Comparison of ENCODE assay signal across 8 cellular contexts in genomic region chr1:36157973-36158826, GRCh38. TPM values are rescaled to one million over a fixed set of nuclear protein-coding genes. Genes with fewer than 3 reads are reported as not detected.
DNase-seq lines count a peak whose midpoint lies in the region; ATAC-seq and TF ChIP-seq lines count a peak whose summit lies in the region.

No MANE protein-coding gene starts in this region.

- no peaks in the 10 kb centered on the region for H3K9me3 ChIP-seq in Karpas-422 (ENCODE audit: low read length)
- H3K9me3 ChIP-seq in naive thymus-derived CD4-positive, alpha-beta T cell (ENCODE audit: control insufficient read depth in 2 of 3, low read length in 3 of 3) = no peaks in the 10 kb centered on the region

- no peaks in the 10 kb centered on the region for H3K27me3 Mint-ChIP-seq in naive thymus-derived CD4-positive, alpha-beta T cell

- H2AFZ ChIP-seq in Karpas-422 (ENCODE audit: low read length) = no peak overlapping the region

- intact Hi-C loops in naive thymus-derived CD4-positive, alpha-beta T cell (cut with micrococcal nuclease) = loop anchor here (1.0 to 10.0 kb wide), 6 partner anchors 9 to 1397 kb away; partner anchors contain the start of genes DNALI1 (in 1 of the 2), SNIP1 (in 1 of the 2), THRAP3 (in 1 of the 2) and TRAPPC3 (in 1 of the 2)

- peak overlapping the region; percentile 85 to 95 (median 93) for H3K4me3 Mint-ChIP-seq in naive thymus-derived CD4-positive, alpha-beta T cell

- H3K4me3 ChIP-seq in AG09309 (ENCODE audit: control insufficient read depth, low read depth, low read length) = peak overlapping the region; percentile 99
- H3K4me3 ChIP-seq in Karpas-422 (ENCODE audit: low read length) = peak overlapping the region; percentile 98
- peak overlapping the region; percentile 96 for H3K4me3 ChIP-seq in choroid plexus epithelial cell (ENCODE audit: low read depth, low read length)
- peak overlapping the region; percentile 88 for H3K4me3 ChIP-seq in naive thymus-derived CD4-positive, alpha-beta T cell (ENCODE audit: low read length)

- peak overlapping the region; percentile 89 to 99 (median 92) for H3K27ac Mint-ChIP-seq in naive thymus-derived CD4-positive, alpha-beta T cell

- peak overlapping the region; percentile 81 for H3K27ac ChIP-seq in Karpas-422 (ENCODE audit: low read length)
- peak overlapping the region; percentile 97 for H3K27ac ChIP-seq in naive thymus-derived CD4-positive, alpha-beta T cell (ENCODE audit: low read depth, low read length)

- peak overlapping the region; percentile 92 for H3K4me2 ChIP-seq in Karpas-422 (ENCODE audit: low read depth, low read length, poor library complexity, severe bottlenecking)

- H3K9me2 ChIP-seq in Karpas-422 (replicated peaks; ENCODE audit: insufficient read depth, low read length) = no peaks in the 10 kb centered on the region

- POLR2A ChIA-PET in naive thymus-derived CD4-positive, alpha-beta T cell (lab: Charles Lee) = interaction anchor here (0.6 to 12.8 kb wide), 7 partner anchors 5 to 208 kb away, joined by 3 to 272 read pairs (median 63); partner anchors contain the start of genes MAP7D1, THRAP3 and TRAPPC3

- H3K9me3 Mint-ChIP-seq in naive thymus-derived CD4-positive, alpha-beta T cell = peaks cover 0 to 3% (median 0%) of the 10 kb centered on the region in 11 donors

- peak overlapping the region; percentile 99 for H3K9ac ChIP-seq in Karpas-422 (ENCODE audit: low read length)

- 0 out of 2 replicates have a peak, but pooled peaks cover 6% of the 10 kb centered on the region for H3K36me3 ChIP-seq in Karpas-422 (ENCODE audit: insufficient read depth, low read length)
- peaks cover 0 to 9% (median 0%) of the 10 kb centered on the region in 3 experiments for H3K36me3 ChIP-seq in naive thymus-derived CD4-positive, alpha-beta T cell (ENCODE audit: control insufficient read depth in 2 of 3, insufficient read depth in 3 of 3, low read length in 3 of 3)

- DNase-seq in AG09309 (ENCODE audit: low read depth) (no peak), Karpas-422 (no peak), choroid plexus epithelial cell (ENCODE audit: low read depth) (no peak), RKO (ENCODE audit: low spot score) (no peak)
- DNase-seq in naive thymus-derived CD4-positive, alpha-beta T cell = no peak

- H3K79me2 ChIP-seq in Karpas-422 (ENCODE audit: low read length) = peaks cover 70% of the 10 kb centered on the region

- peaks cover 67% of the 10 kb centered on the region for H3K4me1 ChIP-seq in Karpas-422 (ENCODE audit: low read length)
- H3K4me1 ChIP-seq in naive thymus-derived CD4-positive, alpha-beta T cell (ENCODE audit: control insufficient read depth in 2 of 2, insufficient read depth in 2 of 2, low read length in 2 of 2) = peaks cover 60 to 66% of the 10 kb centered on the region in 2 donors

- TF ChIP-seq CTCF in AG09309 (IDR thresholded peaks at IDR 0.05; ENCODE audit: control insufficient read depth, insufficient read depth, low read depth, low read length, missing control alignments) (no peak), choroid plexus epithelial cell (conservative IDR thresholded peaks at IDR 0.05; ENCODE audit: low read depth, low read length) (no peak)

- CTCF ChIA-PET in naive thymus-derived CD4-positive, alpha-beta T cell (lab: Charles Lee) = no interaction called here

- peaks cover 0 to 38% (median 0%) of the 10 kb centered on the region in 5 donors for H3K36me3 Mint-ChIP-seq in naive thymus-derived CD4-positive, alpha-beta T cell

- H3K27me3 ChIP-seq in Karpas-422 (ENCODE audit: low read length) = no peaks in the 10 kb centered on the region
- no peaks in the 10 kb centered on the region for H3K27me3 ChIP-seq in naive thymus-derived CD4-positive, alpha-beta T cell (ENCODE audit: control insufficient read depth in 2 of 2, insufficient read depth in 2 of 2, low read length in 2 of 2)

- no peak for ATAC-seq in naive thymus-derived CD4-positive, alpha-beta T cell
- ATAC-seq in esophagus mucosa (no peak), HG02885 (IDR thresholded peaks at IDR 0.05; ENCODE audit: poor library complexity, unreplicated experiment) (no peak), HG02610 (IDR thresholded peaks at IDR 0.05; ENCODE audit: unreplicated experiment) (no peak)

- H4K20me1 ChIP-seq in Karpas-422 (ENCODE audit: insufficient read depth, low read depth, low read length) = peaks cover 18% of the 10 kb centered on the region

- peaks cover 59 to 78% (median 72%) of the 10 kb centered on the region in 7 donors for H3K4me1 Mint-ChIP-seq in naive thymus-derived CD4-positive, alpha-beta T cell

RNA-seq across cellular contexts. Expression of gene MAP7D1, which starts 2.2 kb away (rescaled TPM):
- 24.1 and 87.3 TPM in 2 replicates for total RNA-seq in Karpas-422 (2014; rRNA removed; shearing (Covaris generic); ENCODE audit: low replicate concordance)
- 100 to 1,000 TPM; 156 to 257 (median 235) TPM for total RNA-seq in naive thymus-derived CD4-positive, alpha-beta T cell
- polyA plus RNA-seq in naive thymus-derived CD4-positive, alpha-beta T cell = 10 to 100 TPM; 15.2 to 55.0 TPM
- 93.1 TPM for total RNA-seq in esophagus mucosa

RNA-seq across cellular contexts. Expression of gene TRAPPC3, which starts 8.9 kb away (rescaled TPM):
- 46.7 and 81.0 TPM in 2 replicates for total RNA-seq in Karpas-422 (2014; rRNA removed; shearing (Covaris generic); ENCODE audit: low replicate concordance)
- total RNA-seq in naive thymus-derived CD4-positive, alpha-beta T cell = 10 to 100 TPM; 32.1 to 60.5 (median 47.2) TPM
- 100 to 1,000 TPM in 1 of 2 donors, 10 to 100 TPM in 1; 98.6 to 110 TPM for polyA plus RNA-seq in naive thymus-derived CD4-positive, alpha-beta T cell
- total RNA-seq in esophagus mucosa = 65.0 TPM

RNA-seq across cellular contexts. Expression of gene COL8A2, which starts 33.2 kb away (rescaled TPM):
- total RNA-seq in Karpas-422 (2014; rRNA removed; shearing (Covaris generic); ENCODE audit: low replicate concordance) = 0.04 TPM in 1 of 2 replicates, not detected in the other
- total RNA-seq in naive thymus-derived CD4-positive, alpha-beta T cell = 1 to 10 TPM in 1 of 5 experiments, under 1 TPM in 3, not detected in 1; 0.05 to 2.5 (median 0.20) TPM
- not detected for polyA plus RNA-seq in naive thymus-derived CD4-positive, alpha-beta T cell
- total RNA-seq in esophagus mucosa = 2.7 TPM
